ENCODE assay signal across 9 cellular contexts in the genomic region with DNA sequence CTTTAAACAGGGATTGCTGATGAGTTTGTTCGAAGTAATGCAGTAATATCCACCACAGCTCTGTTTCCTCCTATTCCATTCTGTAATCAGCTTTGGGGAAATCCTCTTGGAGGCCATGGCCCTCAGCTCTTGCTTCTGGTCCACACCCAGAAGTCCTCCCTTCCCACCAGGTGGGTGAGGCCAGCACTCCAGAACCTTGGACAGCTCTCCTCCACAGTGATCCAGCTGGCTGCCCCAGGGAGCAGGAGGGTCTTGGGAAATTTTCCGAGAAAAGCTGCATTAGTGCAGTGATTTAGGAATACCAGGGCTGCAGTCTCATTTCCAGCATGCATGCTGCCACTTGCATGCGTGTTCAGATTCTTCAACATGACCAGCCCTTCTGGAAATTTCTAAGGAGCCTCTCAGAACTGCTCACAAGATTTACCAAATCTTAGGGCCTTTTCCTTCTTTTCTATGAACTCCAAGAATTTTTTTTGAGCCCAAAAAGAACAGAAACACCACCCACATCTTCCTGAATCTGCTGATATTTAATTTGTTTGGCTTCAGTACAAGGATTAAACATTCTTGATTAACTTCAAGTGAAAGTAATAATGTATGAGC. TPM values are rescaled to one million over a fixed set of nuclear protein-coding genes. Genes with fewer than 3 reads are reported as not detected.
DNase-seq lines count a peak whose midpoint lies in the region; ATAC-seq lines count a peak whose summit lies in the region.
"Had no signal": no experiment of that assay in that cellular context is flagged by ENCODE, and none has a peak within 500 bp of the region (broad histone marks: within the 10 kb centered on the region; RNA-seq: fewer than 3 reads in every experiment).

No MANE protein-coding gene starts in this region.

- intact Hi-C loops in left cardiac atrium (cut with DNase I) (no loop called here), Right ventricle myocardium inferior (cut with DNase I) (no loop called here)

- ATAC-seq in left cardiac atrium (no peak), Right ventricle myocardium inferior (no peak)

- H3K27me3 ChIP-seq in adipocyte (replicated peaks; ENCODE audit: control insufficient read depth, insufficient read depth, low read length), result peaks cover 79% of the 10 kb centered on the region

- H3K4me3 ChIP-seq in adipocyte (ENCODE audit: low read length), result no peak overlapping the region

- no peak overlapping the region for H3K9ac ChIP-seq in adipocyte (ENCODE audit: low read length)

- H3K36me3 ChIP-seq in adipocyte (ENCODE audit: control insufficient read depth, insufficient read depth, low read length, severe bottlenecking), result no peaks in the 10 kb centered on the region

- peaks cover 5% of the 10 kb centered on the region for H3K4me1 ChIP-seq in adipocyte (ENCODE audit: control insufficient read depth, insufficient read depth, low read length)

- H3K9me3 ChIP-seq in adipocyte (ENCODE audit: control insufficient read depth, low read length), result no peaks in the 10 kb centered on the region

- DNase-seq in left cardiac atrium, result peak; percentile 38
- no peak for DNase-seq in Right ventricle myocardium inferior (ENCODE audit: missing footprints)
- DNase-seq in adipocyte (ENCODE audit: low read depth), result peak; percentile 54
- DNase-seq in iris pigment epithelial cell (ENCODE audit: low read depth), result peak; percentile 37
- DNase-seq in SHP77 (lab: John Stamatoyannopoulos, UW), result no peak
- no peak for DNase-seq in NCI-H1436 (lab: John Stamatoyannopoulos, UW)
- no peak for DNase-seq in NCI-H1092 (lab: John Stamatoyannopoulos, UW)
- DNase-seq in OCI-M2 (lab: John Stamatoyannopoulos, UW; ENCODE audit: unreplicated experiment), result no peak
- DNase-seq: naive B cell had no signal

RNA-seq across cellular contexts. Expression of a gene that starts 4.2 kb away (rescaled TPM):
- total RNA-seq in left cardiac atrium (1 to 10 TPM; 1.3 to 2.2 TPM), Right ventricle myocardium inferior (0.38 TPM)

Comparison
In these comparisons a context has a peak if more than half of its experiments do, and no peak if none do; other contexts are left out.
1. DNase-seq: peak in left cardiac atrium (single experiment), adipocyte (single experiment) and iris pigment epithelial cell (single experiment); none in Right ventricle myocardium inferior (single experiment), SHP77 (0 of 2), NCI-H1436 (single experiment), NCI-H1092 (single experiment) and OCI-M2 (single experiment).